ENCODE assay signal across 1 cellular context in the genomic region with DNA sequence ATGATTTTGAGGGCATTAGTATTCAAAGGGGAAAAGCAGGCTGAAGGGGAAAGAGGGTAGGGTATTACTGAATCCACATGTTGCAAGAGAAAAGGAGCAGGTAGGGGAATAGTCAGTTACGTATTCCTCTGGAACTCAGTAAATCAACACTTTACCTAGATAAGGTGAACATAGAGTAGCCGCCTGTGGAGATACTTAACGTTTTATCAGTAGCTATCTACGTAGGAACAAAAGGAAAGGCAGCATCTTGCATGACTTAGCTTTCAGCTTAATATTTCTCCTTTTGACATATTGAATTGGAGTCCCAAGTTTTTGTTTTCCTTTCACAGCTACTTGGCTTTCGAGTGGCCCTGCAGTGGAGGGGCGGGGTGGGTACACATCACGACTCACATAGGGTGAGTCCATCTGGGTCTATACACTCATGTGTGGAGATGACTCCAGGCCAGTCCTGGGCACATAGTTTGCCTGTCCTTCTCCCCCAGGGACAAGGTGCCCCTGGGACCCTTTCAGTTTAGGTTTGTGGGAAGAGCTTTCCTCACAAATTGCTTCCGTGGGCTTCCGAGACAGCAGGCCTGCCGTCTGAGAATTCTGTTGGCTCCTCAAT.
TF ChIP-seq lines count a peak whose summit lies in the region.

No MANE protein-coding gene starts in this region.

TF ChIP-seq in K562, 482 proteins besides CTCF, POLR2A, EP300 and RAD21 (continued from another document):
- TF ChIP-seq, protein P1, sequence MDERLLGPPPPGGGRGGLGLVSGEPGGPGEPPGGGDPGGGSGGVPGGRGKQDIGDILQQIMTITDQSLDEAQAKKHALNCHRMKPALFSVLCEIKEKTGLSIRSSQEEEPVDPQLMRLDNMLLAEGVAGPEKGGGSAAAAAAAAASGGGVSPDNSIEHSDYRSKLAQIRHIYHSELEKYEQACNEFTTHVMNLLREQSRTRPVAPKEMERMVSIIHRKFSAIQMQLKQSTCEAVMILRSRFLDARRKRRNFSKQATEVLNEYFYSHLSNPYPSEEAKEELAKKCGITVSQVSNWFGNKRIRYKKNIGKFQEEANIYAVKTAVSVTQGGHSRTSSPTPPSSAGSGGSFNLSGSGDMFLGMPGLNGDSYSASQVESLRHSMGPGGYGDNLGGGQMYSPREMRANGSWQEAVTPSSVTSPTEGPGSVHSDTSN (CRISPR knock-in tag; IDR thresholded peaks at IDR 0.05; ENCODE audit: low read depth): no peak
- TF ChIP-seq, protein P1 (tag; conservative IDR thresholded peaks at IDR 0.05; ENCODE audit: low read depth): peak; percentile 38; the same call in 1 of the 2 replicates
- TF ChIP-seq CEBPG (CRISPR knock-in tag; IDR thresholded peaks at IDR 0.05) (no peak), CEBPG (tag; conservative IDR thresholded peaks at IDR 0.05 in 1 of 2, IDR thresholded peaks at IDR 0.05 in 1 of 2) (no peak), ZC3H8 (IDR thresholded peaks at IDR 0.05) (no peak), NFE2 (IDR thresholded peaks at IDR 0.05; ENCODE audit: low read depth) (no peak), SIN3B (IDR thresholded peaks at IDR 0.05; ENCODE audit: low read depth) (no peak)
